ENCODE assay signal across 13 cellular contexts in the genomic region with DNA sequence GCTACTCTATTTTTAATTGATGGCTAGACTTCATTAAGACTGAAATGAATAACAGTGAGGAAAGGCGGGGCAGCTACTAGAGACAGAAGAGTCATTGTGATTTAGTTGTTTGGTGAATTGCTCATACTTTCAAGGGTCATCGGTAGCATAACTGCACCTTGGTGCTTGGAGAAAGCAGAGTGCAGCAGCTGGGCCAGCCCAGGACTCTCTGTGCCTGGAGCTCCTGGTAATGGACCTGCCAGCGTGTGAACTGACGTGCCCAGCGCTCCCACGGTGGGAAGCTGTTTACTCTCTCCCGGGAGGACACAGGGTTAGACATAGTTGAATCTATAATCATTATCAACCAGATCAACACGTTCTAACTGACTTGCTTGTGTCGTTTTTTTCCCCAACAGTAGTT. TPM values are rescaled to one million over a fixed set of nuclear protein-coding genes. Genes with fewer than 3 reads are reported as not detected.
DNase-seq lines count a peak whose midpoint lies in the region; ATAC-seq, FAIRE-seq and TF ChIP-seq lines count a peak whose summit lies in the region.
"Had no signal": no experiment of that assay in that cellular context is flagged by ENCODE, and none has a peak within 500 bp of the region (broad histone marks: within the 10 kb centered on the region; RNA-seq: fewer than 3 reads in every experiment).

No MANE protein-coding gene starts in this region.

- intact Hi-C loops in left ventricle myocardium superior (cut with micrococcal nuclease) = no loop called here
- intact Hi-C loops in cardiac septum (cut with DNase I) = loop anchor here (5.0 kb wide), 1 partner anchor 45 kb away; no protein-coding TSS in a partner anchor
- intact Hi-C loops in vagina (cut with DNase I) = loop anchor here (10.0 kb wide), 1 partner anchor 63 kb away; no protein-coding TSS in a partner anchor

- H3K36me3 ChIP-seq in H1 (ENCODE audit: control insufficient read depth in 2 of 4, insufficient read depth in 4 of 4, low read length in 3 of 4) (no peaks in the 10 kb centered on the region), lung (ENCODE audit: control insufficient read depth in 2 of 2, insufficient read depth in 2 of 2, low read length in 2 of 2) (peaks cover 0 to 2% of the 10 kb centered on the region in 2 donors), vagina (no peaks in the 10 kb centered on the region)
- H3K36me3 ChIP-seq: ovary had no signal

- TF ChIP-seq EP300 in H1 (IDR thresholded peaks at IDR 0.05; ENCODE audit: borderline replicate concordance in 1 of 2, low read depth in 2 of 2, low read length in 2 of 2) = no peak

- no peak overlapping the region for H3K18ac ChIP-seq in H1 (ENCODE audit: extremely low read depth, low read length)

- no peaks in the 10 kb centered on the region for H4K20me1 ChIP-seq in H1 (replicated peaks in 1 of 2; ENCODE audit: control insufficient read depth in 1 of 2, insufficient read depth in 2 of 2, low read length in 2 of 2)

- no peak overlapping the region for H4K5ac ChIP-seq in H1 (ENCODE audit: insufficient read length, low read depth, low read length)

- H3K9me3 ChIP-seq in H1 (ENCODE audit: insufficient read depth in 2 of 2, low read depth in 1 of 2, low read length in 1 of 2) = no peaks in the 10 kb centered on the region
- H3K9me3 ChIP-seq in lung (ENCODE audit: control insufficient read depth in 2 of 2, insufficient read depth in 1 of 2, low read length in 1 of 2) = no peaks in the 10 kb centered on the region
- H3K9me3 ChIP-seq in vagina = no peaks in the 10 kb centered on the region
- H3K9me3 ChIP-seq: heart right ventricle, ovary had no signal

- TF ChIP-seq POLR2A in H1 (IDR thresholded peaks at IDR 0.05; ENCODE audit: control extremely low read depth in 1 of 2, low read depth in 2 of 2, low read length in 2 of 2) (no peak), vagina (IDR thresholded peaks at IDR 0.05) (no peak)

- no peak overlapping the region for H4K8ac ChIP-seq in H1 (ENCODE audit: extremely low read depth, insufficient read depth, low read length)

- 90% methylated on average over 9 of the region's 9 CpGs; no CpG with 5 or more reads in 1 of the 2 experiments for WGBS in H1 (ENCODE audit: extremely low coverage in 1 of 2, insufficient coverage in 1 of 2, insufficient read length in 1 of 2, insufficient replicate concordance in 2 of 2, low coverage in 1 of 2, low lambda C conversion rate in 2 of 2, missing lambda C conversion rate in 1 of 2), 2 experiments
- 55 to 72% methylated on average over 9 of the region's 9 CpGs for WGBS in lung, 2 donors

- H3K56ac ChIP-seq in H1 (replicated peaks; ENCODE audit: insufficient read length, low read depth, low read length) = no peak overlapping the region

- H3K27me3 ChIP-seq in H1 (replicated peaks in 1 of 4; ENCODE audit: control insufficient read depth in 3 of 4, extremely low read depth in 1 of 4, insufficient read depth in 3 of 4, low read length in 3 of 4) (no peaks in the 10 kb centered on the region), lung (ENCODE audit: control insufficient read depth, insufficient read depth) (no peaks in the 10 kb centered on the region), vagina (no peaks in the 10 kb centered on the region)
- H3K27me3 ChIP-seq: heart right ventricle, ovary had no signal

- DNase-seq in left ventricle myocardium superior (no peak), cardiac septum (ENCODE audit: low spot score) (no peak), H1 (ENCODE audit: low read depth in 1 of 2, low spot score in 2 of 2) (no peak), lung (ENCODE audit: low spot score) (peak; percentile 59), vagina (ENCODE audit: extremely low spot score in 2 of 2) (no peak), EL (no peak), NCI-H1930 (lab: John Stamatoyannopoulos, UW) (no peak)
- DNase-seq: activated naive CD8-positive, alpha-beta T cell treated with anti-CD3 and anti-CD28 coated beads for 36 hours; NCI-H187 treated with DMSO at 0.1 percent for 48 hours; ovary; stimulated activated CD8-positive, alpha-beta memory T cell treated with anti-CD3 and anti-CD28 coated beads, Interleukin-4, amount 100 ng/mL, for 48 hours had no signal

- TF ChIP-seq CTCF in H1 (IDR thresholded peaks at IDR 0.05; ENCODE audit: control extremely low read depth in 1 of 3, insufficient read depth in 1 of 3, low read depth in 1 of 3, low read length in 3 of 3) = no peak
- no peak for TF ChIP-seq CTCF in lung (IDR thresholded peaks at IDR 0.05; ENCODE audit: control extremely low read depth, extremely low read depth)
- no peak for TF ChIP-seq CTCF in vagina (IDR thresholded peaks at IDR 0.05)

- no peak overlapping the region for H2AK5ac ChIP-seq in H1 (ENCODE audit: low read depth, low read length)

- H4K91ac ChIP-seq in H1 (replicated peaks; ENCODE audit: insufficient read length, low read length) = no peak overlapping the region

- no peak for FAIRE-seq in H1 (lab: Jason Lieb, UNC)

- no peak overlapping the region for H3K4me3 ChIP-seq in H1 (ENCODE audit: extremely low read depth in 1 of 4, insufficient read depth in 2 of 4, low read depth in 3 of 4, low read length in 4 of 4)
- no peak overlapping the region for H3K4me3 ChIP-seq in lung
- H3K4me3 ChIP-seq in vagina = no peak overlapping the region
- H3K4me3 ChIP-seq: heart right ventricle, ovary had no signal

- peak overlapping the region; percentile 57; the same call in 1 of the 2 replicates for H2AFZ ChIP-seq in H1 (ENCODE audit: low read length)

- no peak overlapping the region for H2BK20ac ChIP-seq in H1 (ENCODE audit: low read length)

- no peak overlapping the region for H3K4ac ChIP-seq in H1 (replicated peaks; ENCODE audit: insufficient read length, low read depth, low read length)

- no peak overlapping the region for H2BK12ac ChIP-seq in H1 (ENCODE audit: low read depth, low read length)

- TF ChIP-seq RAD21 in H1 (IDR thresholded peaks at IDR 0.05 in 1 of 2, conservative IDR thresholded peaks at IDR 0.05 in 1 of 2; ENCODE audit: low read depth in 2 of 2, low read length in 2 of 2) = no peak

- no peak overlapping the region for H3K9ac ChIP-seq in H1 (replicated peaks in 1 of 4; ENCODE audit: extremely low read depth in 1 of 4, low read depth in 3 of 4, low read length in 3 of 4)

- no peak overlapping the region for H3K27ac ChIP-seq in H1 (ENCODE audit: low read depth, low read length)
- H3K27ac ChIP-seq in lung (ENCODE audit: low read depth in 1 of 2, low read length in 1 of 2) = peak overlapping the region in 1 of 2 donors; percentile 72
- peak overlapping the region; percentile 62 for H3K27ac ChIP-seq in vagina
- H3K27ac ChIP-seq: ovary had no signal

- H3K23ac ChIP-seq in H1 (ENCODE audit: insufficient read length) = no peak overlapping the region

- no peak overlapping the region for H2BK15ac ChIP-seq in H1 (ENCODE audit: low read length)

- ATAC-seq in left ventricle myocardium superior (peak; percentile 25), lung (ENCODE audit: insufficient read depth, low FRiP score) (peak; percentile 79), HG02981 (IDR thresholded peaks at IDR 0.05; ENCODE audit: unreplicated experiment) (no peak)

- H3K4me2 ChIP-seq in H1 (ENCODE audit: insufficient read depth in 1 of 2, low read depth in 2 of 2, low read length in 2 of 2) = no peak overlapping the region

- no peak overlapping the region for H3K14ac ChIP-seq in H1 (ENCODE audit: insufficient read length)

- H3K79me2 ChIP-seq in H1 (ENCODE audit: control insufficient read depth in 1 of 2, insufficient read depth in 2 of 2, low read length in 2 of 2) = no peaks in the 10 kb centered on the region

- no peaks in the 10 kb centered on the region for H3K23me2 ChIP-seq in H1 (ENCODE audit: low read depth, low read length)

- no peaks in the 10 kb centered on the region for H3K79me1 ChIP-seq in H1 (ENCODE audit: low read depth, low read length)

- no peak overlapping the region for H2BK5ac ChIP-seq in H1 (ENCODE audit: low read depth, low read length)

- no peaks in the 10 kb centered on the region; a peak in 1 of 7 replicates for H3K4me1 ChIP-seq in H1 (replicated peaks in 1 of 4; ENCODE audit: control insufficient read depth in 3 of 4, insufficient read depth in 4 of 4, low read length in 3 of 4)
- peaks cover 3% of the 10 kb centered on the region in 2 donors for H3K4me1 ChIP-seq in lung (ENCODE audit: control insufficient read depth in 2 of 2, insufficient read depth in 2 of 2, low read length in 2 of 2)
- peaks cover 54% of the 10 kb centered on the region for H3K4me1 ChIP-seq in vagina

- CTCF ChIA-PET in H1 (lab: Charles Lee; ENCODE audit: partially characterized antibody) = interaction anchor here (0.6 to 3.3 kb wide), 15 partner anchors 8 to 162 kb away, joined by 3 to 23 read pairs (median 4); no protein-coding TSS in a partner anchor

- H2BK120ac ChIP-seq in H1 (replicated peaks; ENCODE audit: low read depth, low read length) = no peak overlapping the region

- POLR2A ChIA-PET in H1 (lab: Charles Lee; ENCODE audit: partially characterized antibody) = no interaction called here

TF ChIP-seq in H1, 55 proteins besides CTCF, POLR2A, EP300 and RAD21 (continues in another document):
- TF ChIP-seq RNF2 (IDR thresholded peaks at IDR 0.05; ENCODE audit: borderline replicate concordance, low read depth, low read length, missing control alignments, poor library complexity, severe bottlenecking) (no peak), TAF1 (IDR thresholded peaks at IDR 0.05; ENCODE audit: low read depth, low read length) (no peak)
- TF ChIP-seq, protein P1, sequence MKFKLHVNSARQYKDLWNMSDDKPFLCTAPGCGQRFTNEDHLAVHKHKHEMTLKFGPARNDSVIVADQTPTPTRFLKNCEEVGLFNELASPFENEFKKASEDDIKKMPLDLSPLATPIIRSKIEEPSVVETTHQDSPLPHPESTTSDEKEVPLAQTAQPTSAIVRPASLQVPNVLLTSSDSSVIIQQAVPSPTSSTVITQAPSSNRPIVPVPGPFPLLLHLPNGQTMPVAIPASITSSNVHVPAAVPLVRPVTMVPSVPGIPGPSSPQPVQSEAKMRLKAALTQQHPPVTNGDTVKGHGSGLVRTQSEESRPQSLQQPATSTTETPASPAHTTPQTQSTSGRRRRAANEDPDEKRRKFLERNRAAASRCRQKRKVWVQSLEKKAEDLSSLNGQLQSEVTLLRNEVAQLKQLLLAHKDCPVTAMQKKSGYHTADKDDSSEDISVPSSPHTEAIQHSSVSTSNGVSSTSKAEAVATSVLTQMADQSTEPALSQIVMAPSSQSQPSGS (IDR thresholded peaks at IDR 0.05; ENCODE audit: low read length) = no peak

RNA-seq across cellular contexts. Expression of a gene that starts 42.9 kb away (rescaled TPM):
- total RNA-seq in left ventricle myocardium superior (2.4 TPM), cardiac septum (2.6 TPM), lung (100 to 1,000 TPM in 1 of 2 donors, 10 to 100 TPM in 1; 27.0 to 104 TPM), vagina (14.5 TPM)
- 1.2 and 1.6 TPM in 2 replicates for total RNA-seq in H1 (2021; fragmentation: NEBNext Ultra II Directional; extraction: Animal tissue kit (Norgen Biotek cat#: 25700))
- polyA plus RNA-seq in H1 (2011; rRNA removed) (0.25 and 0.63 TPM in 2 replicates), lung (10 to 100 TPM; 24.9 to 33.2 TPM)
- polyA plus RNA-seq in H1 (2011; cell fraction: cytosol; rRNA removed) = 0.48 TPM
- polyA plus RNA-seq in H1 (2011; cell fraction: nucleus; rRNA removed) = 0.14 TPM
- 0.42 to 1.0 TPM (median 0.62 TPM) in 4 replicates for polyA plus RNA-seq in H1 (2012, experiment 1 of 2)
- polyA plus RNA-seq in H1 (2012, experiment 2 of 2) = 0.63 TPM
- polyA plus RNA-seq in H1 (2013, experiment 1 of 2) = 0.83 TPM
- 1.0 TPM for polyA plus RNA-seq in H1 (2013, experiment 2 of 2)
- polyA minus RNA-seq in H1 (2011; rRNA and poly(A)+ RNA removed) = 0.39 and 1.5 TPM in 2 replicates
- polyA minus RNA-seq in H1 (2011; cell fraction: cytosol; rRNA and poly(A)+ RNA removed) = 1.2 TPM
- polyA minus RNA-seq in H1 (2011; cell fraction: nucleus; rRNA and poly(A)+ RNA removed) = not detected
- total RNA-seq: activated naive CD8-positive, alpha-beta T cell treated with anti-CD3 and anti-CD28 coated beads for 36 hours had no signal
